26 cellular contexts compared by ENCODE assay signal in the genomic region with DNA sequence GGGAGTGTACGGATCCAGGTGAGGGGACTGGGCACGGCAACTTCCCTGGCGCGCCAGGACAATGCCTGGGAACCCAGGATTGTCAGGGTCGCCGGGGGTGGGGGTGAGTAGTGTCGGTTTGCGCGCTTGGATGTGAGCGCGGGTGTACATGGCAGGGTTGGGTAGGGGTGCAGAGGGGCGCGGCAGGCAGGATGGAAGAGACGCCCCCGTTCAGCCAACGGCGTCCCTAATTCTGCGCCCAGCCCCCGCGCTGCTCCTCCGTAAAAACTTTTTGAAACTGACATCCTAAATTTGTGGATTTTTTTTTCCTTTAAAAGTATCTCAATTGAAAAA. TPM values are rescaled to one million over a fixed set of nuclear protein-coding genes. Genes with fewer than 3 reads are reported as not detected.
DNase-seq lines count a peak whose midpoint lies in the region; ATAC-seq and TF ChIP-seq lines count a peak whose summit lies in the region.
"Had no signal": no experiment of that assay in that cellular context is flagged by ENCODE, and none has a peak within 500 bp of the region (broad histone marks: within the 10 kb centered on the region; RNA-seq: fewer than 3 reads in every experiment).

No MANE protein-coding gene starts in this region.

- no peak overlapping the region for H4K91ac ChIP-seq in neuronal stem cell (ENCODE audit: low read depth, low read length, poor library complexity)

- peaks cover 5% of the 10 kb centered on the region for H3K79me1 ChIP-seq in neuronal stem cell (ENCODE audit: low read depth, low read length)

- H2AFZ ChIP-seq in neuronal stem cell (ENCODE audit: low read length), result peak overlapping the region; percentile 86

- H3K27ac Mint-ChIP-seq in WTC11, result no peak overlapping the region
- no peak overlapping the region for H3K27ac Mint-ChIP-seq in CD4-positive, alpha-beta T cell
- no peak overlapping the region for H3K27ac Mint-ChIP-seq in naive thymus-derived CD8-positive, alpha-beta T cell
- H3K27ac Mint-ChIP-seq: activated naive CD4-positive, alpha-beta T cell treated with anti-CD3 and anti-CD28 coated beads, Interleukin-2, amount 50 U/mL, for 72 hours; activated T-helper 1 cell treated with anti-CD3 and anti-CD28 coated beads, Interleukin-12 subunit alpha, Interleukin-12 subunit beta, Interleukin-2, Interleukin-4 antibody, amounts not matched to agents 30 ng/mL and 10 ng/mL and 1 ng/mL, durations not matched to agents 14 hours and 24 hours and 36 hours; IgD-negative memory B cell; stimulated activated effector memory CD8-positive, alpha-beta T cell treated with anti-CD3 and anti-CD28 coated beads, Interleukin-12 subunit alpha, Interleukin-12 subunit beta, amount 100 ng/mL, for 72 hours had no signal

- H2BK15ac ChIP-seq in neuronal stem cell (ENCODE audit: low read length), result peak overlapping the region; percentile 78

- ATAC-seq in WTC11 (no peak; the same call in none of the 2 replicates), GM19324 (IDR thresholded peaks at IDR 0.05; ENCODE audit: low FRiP score, unreplicated experiment) (no peak)
- no peak for ATAC-seq in CD4-positive, alpha-beta T cell (ENCODE audit: poor library complexity)
- ATAC-seq in naive thymus-derived CD8-positive, alpha-beta T cell, result no peak
- ATAC-seq: activated naive CD4-positive, alpha-beta T cell treated with anti-CD3 and anti-CD28 coated beads, Interleukin-2, amount 50 U/mL, for 72 hours; stimulated activated effector memory CD8-positive, alpha-beta T cell treated with anti-CD3 and anti-CD28 coated beads, Interleukin-12 subunit alpha, Interleukin-12 subunit beta, amount 100 ng/mL, for 72 hours had no signal

- DNase-seq in WTC11 (ENCODE audit: low spot score), result no peak
- no peak for DNase-seq in neuronal stem cell (ENCODE audit: low spot score)
- no peak for DNase-seq in NOMO-1 (lab: John Stamatoyannopoulos, UW; ENCODE audit: unreplicated experiment in 2 of 2)
- no peak for DNase-seq in CD4-positive, alpha-beta T cell
- DNase-seq in naive thymus-derived CD8-positive, alpha-beta T cell, result no peak
- DNase-seq: ACHN; anterior cingulate cortex; C1 segment of cervical spinal cord; DND-41; left ventricle myocardium superior; NCI-H2029 treated with DMSO at 0.1 percent for 48 hours; NCI-H226; occipital lobe; stimulated activated CD4-positive, alpha-beta T cell treated with anti-CD3 and anti-CD28 coated beads, Interleukin-2, amount 100 ng/mL, for 48 hours had no signal

- H3K18ac ChIP-seq in neuronal stem cell (ENCODE audit: low read length), result peak overlapping the region; percentile 91

- no peak overlapping the region for H2BK120ac ChIP-seq in neuronal stem cell (ENCODE audit: low read depth, low read length)

- POLR2A ChIA-PET in WTC11 (lab: Charles Lee), result no interaction called here
- POLR2A ChIA-PET in CD4-positive, alpha-beta T cell (lab: Charles Lee), result no interaction called here
- POLR2A ChIA-PET in naive thymus-derived CD8-positive, alpha-beta T cell (lab: Charles Lee), result no interaction called here

- H3K4me2 ChIP-seq in neuronal stem cell (ENCODE audit: insufficient read depth, low read length, poor library complexity, severe bottlenecking), result peak overlapping the region; percentile 82

- no CpG with 5 or more reads among the region's 21 CpGs for WGBS in neuronal stem cell (ENCODE audit: extremely low coverage in 2 of 2, insufficient read length in 2 of 2, insufficient replicate concordance in 1 of 2), 2 donors

- no peak overlapping the region for H4K8ac ChIP-seq in neuronal stem cell (ENCODE audit: low read depth, low read length)

- intact Hi-C loops in CD4-positive, alpha-beta T cell (cut with DNase I, micrococcal nuclease), result no loop called here

- no peaks in the 10 kb centered on the region for H3K36me3 ChIP-seq in ES-I3 (ENCODE audit: insufficient read depth, low read length)
- no peaks in the 10 kb centered on the region for H3K36me3 ChIP-seq in neuronal stem cell (replicated peaks in 1 of 2; ENCODE audit: control insufficient read depth in 2 of 2, insufficient read depth in 2 of 2, low read length in 2 of 2)

- TF ChIP-seq CTCF in WTC11 (IDR thresholded peaks at IDR 0.05), result no peak
- no peak for TF ChIP-seq CTCF in CD4-positive, alpha-beta T cell (IDR thresholded peaks at IDR 0.05)

- peak overlapping the region; percentile 76 for H3K4me3 Mint-ChIP-seq in WTC11
- H3K4me3 Mint-ChIP-seq in CD4-positive, alpha-beta T cell, result no peak overlapping the region
- H3K4me3 Mint-ChIP-seq in naive thymus-derived CD8-positive, alpha-beta T cell, result no peak overlapping the region
- H3K4me3 Mint-ChIP-seq: activated T-helper 1 cell treated with anti-CD3 and anti-CD28 coated beads, Interleukin-12 subunit alpha, Interleukin-12 subunit beta, Interleukin-2, Interleukin-4 antibody, amounts not matched to agents 30 ng/mL and 10 ng/mL and 1 ng/mL, durations not matched to agents 14 hours and 24 hours and 36 hours; stimulated activated effector memory CD8-positive, alpha-beta T cell treated with anti-CD3 and anti-CD28 coated beads, Interleukin-12 subunit alpha, Interleukin-12 subunit beta, amount 100 ng/mL, for 72 hours; T-helper 2 cell treated with Interferon-gamma antibody and Interleukin-4, amounts not matched to agents 5 μg/mL and 100 μg/mL, for 36 hours had no signal

- H2AK5ac ChIP-seq in neuronal stem cell (ENCODE audit: low read depth, low read length), result peak overlapping the region; percentile 45

- peaks cover 43 to 85% (median 78%) of the 10 kb centered on the region in 3 experiments for H3K27me3 ChIP-seq in neuronal stem cell (ENCODE audit: control insufficient read depth in 3 of 3, insufficient read depth in 3 of 3, low read depth in 1 of 3, low read length in 3 of 3)
- H3K27me3 ChIP-seq in CD4-positive, alpha-beta T cell (ENCODE audit: control insufficient read depth, insufficient read depth, low read length), result peaks cover 58% of the 10 kb centered on the region

- H3K27ac ChIP-seq in neuronal stem cell (replicated peaks; ENCODE audit: low read length), result no peak overlapping the region
- H3K27ac ChIP-seq in CD4-positive, alpha-beta T cell (ENCODE audit: low read depth, low read length), result no peak overlapping the region
- H3K27ac ChIP-seq: VCaP had no signal

- peaks cover 12% of the 10 kb centered on the region for H3K36me3 Mint-ChIP-seq in WTC11
- H3K36me3 Mint-ChIP-seq in CD4-positive, alpha-beta T cell (ENCODE audit: low read depth), result no peaks in the 10 kb centered on the region
- peaks cover 0 to 4% (median 1%) of the 10 kb centered on the region in 3 donors for H3K36me3 Mint-ChIP-seq in naive thymus-derived CD8-positive, alpha-beta T cell
- H3K36me3 Mint-ChIP-seq: IgD-negative memory B cell had no signal

- peaks cover 24% of the 10 kb centered on the region for H3K4me1 Mint-ChIP-seq in WTC11
- H3K4me1 Mint-ChIP-seq in CD4-positive, alpha-beta T cell (ENCODE audit: low read depth), result peaks cover 5% of the 10 kb centered on the region
- peaks cover 8 to 18% (median 11%) of the 10 kb centered on the region in 4 donors for H3K4me1 Mint-ChIP-seq in naive thymus-derived CD8-positive, alpha-beta T cell
- H3K4me1 Mint-ChIP-seq: IgD-negative memory B cell had no signal

- peak overlapping the region; percentile 53 for H3K4me3 ChIP-seq in iPS-18c (ENCODE audit: insufficient read depth, low read depth, low read length)
- peak overlapping the region in 1 of 2 donors; percentile 48 for H3K4me3 ChIP-seq in neuronal stem cell (ENCODE audit: low read length in 2 of 2)

- H3K4me1 ChIP-seq in ES-I3 (ENCODE audit: insufficient read depth, low read length), result peaks cover 4% of the 10 kb centered on the region; the same call in 1 of the 2 replicates
- peaks cover 6 to 15% of the 10 kb centered on the region in 2 donors for H3K4me1 ChIP-seq in neuronal stem cell (ENCODE audit: control insufficient read depth in 2 of 2, insufficient read depth in 1 of 2, low read depth in 1 of 2, low read length in 2 of 2)

- H3K27me3 Mint-ChIP-seq in WTC11 (ENCODE audit: low read depth), result peaks cover 89% of the 10 kb centered on the region
- H3K27me3 Mint-ChIP-seq in CD4-positive, alpha-beta T cell, result peaks cover 63% of the 10 kb centered on the region
- H3K27me3 Mint-ChIP-seq in naive thymus-derived CD8-positive, alpha-beta T cell, result peaks cover 31 to 73% (median 52%) of the 10 kb centered on the region in 5 donors

- peak overlapping the region; percentile 71 for H3K23ac ChIP-seq in neuronal stem cell (ENCODE audit: low read depth, low read length, poor library complexity)

- H3K9me3 ChIP-seq in ES-I3 (ENCODE audit: control insufficient read depth, insufficient read depth, low read length) (peaks cover 11% of the 10 kb centered on the region; the same call in 1 of the 2 replicates), iPS-18c (ENCODE audit: control insufficient read depth, insufficient read depth, low read length) (peaks cover 10% of the 10 kb centered on the region), neuronal stem cell (replicated peaks in 1 of 2; ENCODE audit: control insufficient read depth in 2 of 2, insufficient read depth in 1 of 2, low read depth in 1 of 2, low read length in 2 of 2) (peaks cover 12 to 13% of the 10 kb centered on the region in 2 donors)
- H3K9me3 ChIP-seq in CD4-positive, alpha-beta T cell (ENCODE audit: control insufficient read depth, low read length), result no peaks in the 10 kb centered on the region

- H3K14ac ChIP-seq in neuronal stem cell (ENCODE audit: low read length), result peak overlapping the region; percentile 43

- peak overlapping the region; percentile 46 for H2BK12ac ChIP-seq in neuronal stem cell (ENCODE audit: low read length)

- peaks cover 11% of the 10 kb centered on the region for H3K9me3 Mint-ChIP-seq in WTC11
- H3K9me3 Mint-ChIP-seq in CD4-positive, alpha-beta T cell, result no peaks in the 10 kb centered on the region
- peaks cover 0 to 10% (median 2%) of the 10 kb centered on the region in 9 donors for H3K9me3 Mint-ChIP-seq in naive thymus-derived CD8-positive, alpha-beta T cell

- H2BK5ac ChIP-seq in neuronal stem cell (ENCODE audit: low read length), result no peak overlapping the region

- CTCF ChIA-PET in WTC11 (lab: Charles Lee), result interaction anchor here (0.9 to 1.5 kb wide), 6 partner anchors 24 to 658 kb away, joined by 3 to 4 read pairs (median 4); no protein-coding TSS in a partner anchor
- CTCF ChIA-PET in CD4-positive, alpha-beta T cell (lab: Charles Lee), result no interaction called here

- no peak overlapping the region for H3K4ac ChIP-seq in neuronal stem cell (ENCODE audit: low read length)

- H3K9ac ChIP-seq in ES-I3 (ENCODE audit: low read depth, low read length) (peak overlapping the region; percentile 58; the same call in 1 of the 2 replicates), neuronal stem cell (ENCODE audit: low read depth, low read length, poor library complexity) (peak overlapping the region; percentile 37)

TF ChIP-seq in WTC11, 78 proteins besides CTCF, POLR2A, EP300 and RAD21 (continues in another document):
- TF ChIP-seq PRRX2 (CRISPR knock-in tag; IDR thresholded peaks at IDR 0.05), result no peak
- TF ChIP-seq ZNF423 (CRISPR knock-in tag; IDR thresholded peaks at IDR 0.05), result no peak

RNA-seq across cellular contexts. Expression of a gene that starts 3.1 kb away (rescaled TPM):
- total RNA-seq in WTC11 (2021), result 0.52 to 0.80 TPM (median 0.64 TPM) in 3 replicates
- polyA plus RNA-seq in neuronal stem cell (2013, experiment 1 of 2), result 8.3 TPM
- polyA plus RNA-seq in neuronal stem cell (2013, experiment 2 of 2), result 7.9 TPM
- total RNA-seq in CD4-positive, alpha-beta T cell, result not detected
- not detected for total RNA-seq in naive thymus-derived CD8-positive, alpha-beta T cell
- not detected for polyA plus RNA-seq in naive thymus-derived CD8-positive, alpha-beta T cell
- total RNA-seq: activated naive CD4-positive, alpha-beta T cell treated with anti-CD3 and anti-CD28 coated beads, Interleukin-2, amount 50 U/mL, for 72 hours; activated T-helper 1 cell treated with anti-CD3 and anti-CD28 coated beads, Interleukin-12 subunit alpha, Interleukin-12 subunit beta, Interleukin-2, Interleukin-4 antibody, amounts not matched to agents 30 ng/mL and 10 ng/mL and 1 ng/mL, durations not matched to agents 14 hours and 24 hours and 36 hours; cardiac septum; endothelial cell of umbilical vein; mononuclear cell; occipital lobe had no signal
- polyA plus RNA-seq: endothelial cell of umbilical vein, IgD-negative memory B cell had no signal
